8 cellular contexts compared by ENCODE assay signal in genomic region chr18:49487711-49488310, GRCh38. TPM values are rescaled to one million over a fixed set of nuclear protein-coding genes. Genes with fewer than 3 reads are reported as not detected.
DNase-seq lines count a peak whose midpoint lies in the region; ATAC-seq and TF ChIP-seq lines count a peak whose summit lies in the region.

No MANE protein-coding gene starts in this region.

- ATAC-seq in right cardiac atrium (no peak), HG03025 (IDR thresholded peaks at IDR 0.05; ENCODE audit: low FRiP score, unreplicated experiment) (no peak)

- peak overlapping the region; percentile 80 for H3K4me3 ChIP-seq in right cardiac atrium (ENCODE audit: low read length)
- H3K4me3 ChIP-seq in subcutaneous abdominal adipose tissue (ENCODE audit: low read depth in 1 of 5, low read length in 5 of 5): peak overlapping the region; percentile 78 to 99 (median 80)

- H3K27me3 Mint-ChIP-seq in activated CD4-positive, alpha-beta memory T cell treated with anti-CD3 and anti-CD28 coated beads for 36 hours: no peaks in the 10 kb centered on the region

- H3K4me1 ChIP-seq in right cardiac atrium (ENCODE audit: control insufficient read depth, insufficient read depth, low read length) (no peaks in the 10 kb centered on the region), subcutaneous abdominal adipose tissue (ENCODE audit: control insufficient read depth in 5 of 5, insufficient read depth in 5 of 5, low read length in 5 of 5) (peaks cover 6 to 45% (median 29%) of the 10 kb centered on the region in 5 donors)

- H3K9me3 Mint-ChIP-seq in activated CD4-positive, alpha-beta memory T cell treated with anti-CD3 and anti-CD28 coated beads for 36 hours: no peaks in the 10 kb centered on the region

- peaks cover 65% of the 10 kb centered on the region for H3K36me3 Mint-ChIP-seq in activated CD4-positive, alpha-beta memory T cell treated with anti-CD3 and anti-CD28 coated beads for 36 hours

- DNase-seq in NCI-H82 (lab: John Stamatoyannopoulos, UW): peak; percentile 34
- no peak for DNase-seq in NCI-H82 treated with DMSO at 0.1 percent for 48 hours (lab: John Stamatoyannopoulos, UW; ENCODE audit: unreplicated experiment)
- peak; percentile 24 for DNase-seq in activated CD4-positive, alpha-beta memory T cell treated with anti-CD3 and anti-CD28 coated beads for 36 hours
- no peak for DNase-seq in right cardiac atrium
- DNase-seq in GM13977 (ENCODE audit: low spot score): no peak
- DNase-seq in occipital lobe (lab: John Stamatoyannopoulos, UW): no peak

- no peaks in the 10 kb centered on the region for H3K27me3 ChIP-seq in right cardiac atrium (ENCODE audit: control insufficient read depth, insufficient read depth)
- H3K27me3 ChIP-seq in subcutaneous abdominal adipose tissue (ENCODE audit: control insufficient read depth in 5 of 5, insufficient read depth in 4 of 5, low read length in 5 of 5): no peaks in the 10 kb centered on the region

- TF ChIP-seq CTCF in GM13977 (IDR thresholded peaks at IDR 0.05; ENCODE audit: extremely low read depth, insufficient read depth, missing control alignments): no peak

- POLR2A ChIA-PET in activated CD4-positive, alpha-beta memory T cell treated with anti-CD3 and anti-CD28 coated beads for 36 hours (lab: Charles Lee): interaction anchor here (0.8 to 2.2 kb wide), 8 partner anchors 10 to 1708 kb away, joined by 3 to 13 read pairs (median 4); partner anchors contain the start of gene DYM

- H3K9me3 ChIP-seq in right cardiac atrium (ENCODE audit: control insufficient read depth, low read length): no peaks in the 10 kb centered on the region
- no peaks in the 10 kb centered on the region for H3K9me3 ChIP-seq in subcutaneous abdominal adipose tissue (ENCODE audit: control insufficient read depth in 5 of 5, low read length in 5 of 5)

- intact Hi-C loops in activated CD4-positive, alpha-beta memory T cell treated with anti-CD3 and anti-CD28 coated beads for 36 hours (cut with micrococcal nuclease): loop anchor here (1.0 to 10.0 kb wide), 4 partner anchors 28 to 543 kb away; partner anchors contain the start of genes ACAA2, DYM and LIPG
- intact Hi-C loops in right cardiac atrium (cut with DNase I): no loop called here

- H3K4me3 Mint-ChIP-seq in activated CD4-positive, alpha-beta memory T cell treated with anti-CD3 and anti-CD28 coated beads for 36 hours: peak overlapping the region; percentile 97

- peak overlapping the region; percentile 97 for H3K27ac Mint-ChIP-seq in activated CD4-positive, alpha-beta memory T cell treated with anti-CD3 and anti-CD28 coated beads for 36 hours

- in situ Hi-C loops in GM13977 (cut with MboI; ENCODE audit: low pct_unique_long_range_greater_than_20kb, low sequenced_read_pairs, unreplicated experiment): no loop called here

- peak overlapping the region in 3 of 5 donors; percentile 79 to 90 (median 84) for H3K9ac ChIP-seq in subcutaneous abdominal adipose tissue (ENCODE audit: low read length in 5 of 5)

- WGBS in right cardiac atrium: 74% methylated on average over 8 of the region's 8 CpGs

- peaks cover 65% of the 10 kb centered on the region for H3K4me1 Mint-ChIP-seq in activated CD4-positive, alpha-beta memory T cell treated with anti-CD3 and anti-CD28 coated beads for 36 hours (ENCODE audit: low read depth)

- CTCF ChIA-PET in activated CD4-positive, alpha-beta memory T cell treated with anti-CD3 and anti-CD28 coated beads for 36 hours (lab: Charles Lee): interaction anchor here (1.1 to 2.8 kb wide), 3 partner anchors 9 to 41 kb away, joined by 3 to 12 read pairs (median 5); partner anchors contain the start of gene DYM

- H3K27ac ChIP-seq in right cardiac atrium (ENCODE audit: low read length): peak overlapping the region; percentile 88
- H3K27ac ChIP-seq in subcutaneous abdominal adipose tissue (ENCODE audit: low read depth, low read length): peak overlapping the region; percentile 90

- peaks cover 22 to 44% (median 32%) of the 10 kb centered on the region in 5 donors for H3K36me3 ChIP-seq in subcutaneous abdominal adipose tissue (ENCODE audit: control insufficient read depth in 5 of 5, insufficient read depth in 5 of 5, low read length in 5 of 5)

RNA-seq across cellular contexts. Expression of gene C18orf32, which starts 0.8 kb away (rescaled TPM):
- 10 to 100 TPM; 26.5 to 27.5 TPM for total RNA-seq in activated CD4-positive, alpha-beta memory T cell treated with anti-CD3 and anti-CD28 coated beads for 36 hours
- 10 to 100 TPM; 64.7 to 79.6 (median 72.8) TPM for total RNA-seq in right cardiac atrium
- polyA plus RNA-seq in right cardiac atrium: 120 TPM
- 63.2 TPM for total RNA-seq in occipital lobe

RNA-seq across cellular contexts. Expression of gene RPL17, which starts 4.5 kb away (rescaled TPM):
- 1,000 to 10,000 TPM; 2,582 TPM for total RNA-seq in activated CD4-positive, alpha-beta memory T cell treated with anti-CD3 and anti-CD28 coated beads for 36 hours
- total RNA-seq in right cardiac atrium (1,000 to 10,000 TPM in 2 of 4 donors, 100 to 1,000 TPM in 2; 949 to 1,084 (median 1,011) TPM), occipital lobe (1,259 TPM)
- 1,230 TPM for polyA plus RNA-seq in right cardiac atrium

RNA-seq across cellular contexts. Expression of gene DYM, which starts 27.4 kb away (rescaled TPM):
- total RNA-seq in activated CD4-positive, alpha-beta memory T cell treated with anti-CD3 and anti-CD28 coated beads for 36 hours: 10 to 100 TPM; 55.3 to 55.4 TPM
- total RNA-seq in right cardiac atrium: 10 to 100 TPM; 50.0 to 59.7 (median 50.9) TPM
- polyA plus RNA-seq in right cardiac atrium: 13.1 TPM
- total RNA-seq in occipital lobe: 148 TPM

Comparison
In these comparisons a context has a peak if more than half of its experiments do, and no peak if none do; other contexts are left out.
1. DNase-seq: peak in NCI-H82 (single experiment) and activated CD4-positive, alpha-beta memory T cell treated with anti-CD3 and anti-CD28 coated beads for 36 hours (single experiment); none in NCI-H82 treated with DMSO at 0.1 percent for 48 hours (single experiment), right cardiac atrium (0 of 3), GM13977 (single experiment) and occipital lobe (single experiment).